Comparison of ENCODE assay signal across 28 cellular contexts in genomic region chr18:35504996-35505395, GRCh38. TPM values are rescaled to one million over a fixed set of nuclear protein-coding genes. Genes with fewer than 3 reads are reported as not detected.
A peak's percentile ranks its signal among the peaks of the same experiment; 100 is the strongest.
DNase-seq lines count a peak whose midpoint lies in the region; ATAC-seq, FAIRE-seq and TF ChIP-seq lines count a peak whose summit lies in the region.
"Had no signal": no experiment of that assay in that cellular context is flagged by ENCODE, and none has a peak within 500 bp of the region (broad histone marks: within the 10 kb centered on the region; RNA-seq: fewer than 3 reads in every experiment).

No MANE protein-coding gene starts in this region.

- no peak for TF ChIP-seq POLR2A in A549 (IDR thresholded peaks at IDR 0.05; ENCODE audit: low read length)
- TF ChIP-seq POLR2A in K562 (conservative IDR thresholded peaks at IDR 0.05) = no peak

- no TSS peak for BruUV-seq in K562 (replicated peaks; lab: Mats Ljungman, UMichigan)

- intact Hi-C loops in K562 (cut with micrococcal nuclease) = no loop called here

- no peak overlapping the region for H2BK120ac ChIP-seq in mesenchymal stem cell (ENCODE audit: low read depth, low read length)

- H4K8ac ChIP-seq in mesenchymal stem cell (ENCODE audit: low read length) = no peak overlapping the region

- H2AFZ ChIP-seq in K562 (ENCODE audit: low read depth, low read length) (no peak overlapping the region), mesenchymal stem cell (ENCODE audit: low read depth, low read length) (no peak overlapping the region)

- no peaks in the 10 kb centered on the region for H4K20me1 ChIP-seq in K562 (replicated peaks; ENCODE audit: control insufficient read depth, insufficient read depth, low read length)
- H4K20me1 ChIP-seq: BLaER1 had no signal

- H3K4ac ChIP-seq in mesenchymal stem cell (ENCODE audit: low read depth in 1 of 2, low read length in 2 of 2) = no peak overlapping the region

- WGBS in A549 (ENCODE audit: missing lambda C conversion rate) = 93% methylated on average over 4 of the region's 4 CpGs
- 53% methylated on average over 4 of the region's 4 CpGs for WGBS in K562 (ENCODE audit: insufficient coverage, low coverage, missing lambda C conversion rate)
- 97% methylated on average over 4 of the region's 4 CpGs for WGBS in mesenchymal stem cell

- no peak for TF ChIP-seq CTCF in A549 (IDR thresholded peaks at IDR 0.05)
- TF ChIP-seq CTCF in K562 (IDR thresholded peaks at IDR 0.05 in 2 of 3, conservative IDR thresholded peaks at IDR 0.05 in 1 of 3; ENCODE audit: insufficient read depth in 2 of 3, low read depth in 1 of 3, low read length in 3 of 3) = no peak
- TF ChIP-seq CTCF in coronary artery (IDR thresholded peaks at IDR 0.05) = no peak
- no peak for TF ChIP-seq CTCF in mesothelial cell of epicardium (IDR thresholded peaks at IDR 0.05; ENCODE audit: unreplicated experiment)

- no peak for TF ChIP-seq EP300 in A549 (IDR thresholded peaks at IDR 0.05)
- TF ChIP-seq EP300 in K562 (IDR thresholded peaks at IDR 0.05; ENCODE audit: low read length) = no peak

- POLR2A ChIA-PET in A549 (lab: Yijun Ruan, JAX) (no interaction called here), K562 (lab: Yijun Ruan, JAX) (no interaction called here)

- peaks cover 33% of the 10 kb centered on the region for H3K4me1 ChIP-seq in A549
- H3K4me1 ChIP-seq in K562 (replicated peaks in 1 of 2; ENCODE audit: control insufficient read depth in 2 of 2, insufficient read depth in 2 of 2, low read length in 2 of 2) = peaks cover 3 to 33% of the 10 kb centered on the region in 2 experiments
- peaks cover 2% of the 10 kb centered on the region for H3K4me1 ChIP-seq in mesenchymal stem cell (ENCODE audit: control insufficient read depth, insufficient read depth, low read depth, low read length)
- H3K4me1 ChIP-seq: BE2C had no signal

- in situ Hi-C loops in K562 (cut with MboI) = no loop called here

- H3K18ac ChIP-seq in mesenchymal stem cell (ENCODE audit: low read depth in 1 of 2, low read length in 2 of 2) = no peak overlapping the region

- no peaks in the 10 kb centered on the region for H3K9me3 ChIP-seq in A549
- no peaks in the 10 kb centered on the region for H3K9me3 ChIP-seq in K562 (replicated peaks; ENCODE audit: control insufficient read depth, insufficient read depth, low read depth, low read length)
- H3K9me3 ChIP-seq in mesenchymal stem cell (ENCODE audit: control insufficient read depth, low read length) = no peaks in the 10 kb centered on the region
- H3K9me3 ChIP-seq: BE2C, BLaER1 had no signal

- H3K27ac Mint-ChIP-seq in activated CD8-positive, alpha-beta memory T cell treated with anti-CD3 and anti-CD28 coated beads, Interleukin-2, amount 10 ng/mL, durations not matched to agents 7 days and 5 days = no peak overlapping the region
- no peak overlapping the region for H3K27ac Mint-ChIP-seq in mesothelial cell of epicardium
- H3K27ac Mint-ChIP-seq: CD14-positive monocyte; CD4-positive, CD25-positive, alpha-beta regulatory T cell; CD8-positive, alpha-beta memory T cell had no signal

- peaks cover 2% of the 10 kb centered on the region for H3K79me1 ChIP-seq in mesenchymal stem cell (replicated peaks; ENCODE audit: low read length, poor library complexity, severe bottlenecking)

- peak overlapping the region; percentile 7 for H2AK5ac ChIP-seq in mesenchymal stem cell (ENCODE audit: low read length, severe bottlenecking)

- no peaks in the 10 kb centered on the region for H3K79me2 ChIP-seq in K562 (ENCODE audit: control insufficient read depth, insufficient read depth, low read length)

- DNase-seq in A549 (ENCODE audit: low read depth in 1 of 2, low spot score in 1 of 2) (no peak), K562 (ENCODE audit: extremely low read depth in 1 of 4, low spot score in 3 of 4) (no peak), coronary artery (ENCODE audit: low spot score) (peak; percentile 62), mesenchymal stem cell (no peak), NCI-H526 (lab: John Stamatoyannopoulos, UW) (no peak), mesothelial cell of epicardium (ENCODE audit: low spot score in 2 of 2, unreplicated experiment in 2 of 2) (no peak)
- no peak for DNase-seq in activated CD8-positive, alpha-beta memory T cell treated with anti-CD3 and anti-CD28 coated beads, Interleukin-2, amount 10 ng/mL, durations not matched to agents 7 days and 5 days
- DNase-seq: ACHN; BE2C; C1 segment of cervical spinal cord; Calu3; CD4-positive, alpha-beta memory T cell; CD4-positive, CD25-positive, alpha-beta regulatory T cell; CD8-positive, alpha-beta memory T cell; COR-L47; DMS53; DMS79; DND-41; EL; GDM1 had no signal

- peaks cover 3% of the 10 kb centered on the region for H3K27me3 Mint-ChIP-seq in activated CD8-positive, alpha-beta memory T cell treated with anti-CD3 and anti-CD28 coated beads, Interleukin-2, amount 10 ng/mL, durations not matched to agents 7 days and 5 days
- no peaks in the 10 kb centered on the region for H3K27me3 Mint-ChIP-seq in mesothelial cell of epicardium (ENCODE audit: low read depth)
- H3K27me3 Mint-ChIP-seq: CD4-positive, CD25-positive, alpha-beta regulatory T cell had no signal

- FAIRE-seq in A549 (lab: Jason Lieb, UNC) = no peak
- no peak for FAIRE-seq in K562 (lab: Jason Lieb, UNC)
- FAIRE-seq: D721Med, GM12878, GM12892, GM18507 had no signal

- no peak overlapping the region for H4K91ac ChIP-seq in mesenchymal stem cell (ENCODE audit: low read length)

- H3K9me3 Mint-ChIP-seq in activated CD8-positive, alpha-beta memory T cell treated with anti-CD3 and anti-CD28 coated beads, Interleukin-2, amount 10 ng/mL, durations not matched to agents 7 days and 5 days (ENCODE audit: low read depth) = peaks cover 2% of the 10 kb centered on the region
- no peaks in the 10 kb centered on the region for H3K9me3 Mint-ChIP-seq in mesothelial cell of epicardium
- H3K9me3 Mint-ChIP-seq: CD4-positive, alpha-beta memory T cell; CD8-positive, alpha-beta memory T cell had no signal

- CTCF ChIA-PET in A549 (lab: Yijun Ruan, JAX) = no interaction called here
- CTCF ChIA-PET in K562 (lab: Yijun Ruan, JAX; ENCODE audit: low intra/inter-chr PET ratio) = no interaction called here
- CTCF ChIA-PET in activated CD8-positive, alpha-beta memory T cell treated with anti-CD3 and anti-CD28 coated beads, Interleukin-2, amount 10 ng/mL, durations not matched to agents 7 days and 5 days (lab: Charles Lee) = no interaction called here

- H2BK5ac ChIP-seq in mesenchymal stem cell (ENCODE audit: low read depth, low read length, poor library complexity, severe bottlenecking) = no peak overlapping the region

- H3K36me3 ChIP-seq in K562 (ENCODE audit: control insufficient read depth, insufficient read depth, low read length) (no peaks in the 10 kb centered on the region), mesenchymal stem cell (ENCODE audit: control insufficient read depth in 1 of 2, insufficient read depth in 2 of 2, low read depth in 1 of 2, low read length in 2 of 2) (no peaks in the 10 kb centered on the region)
- H3K36me3 ChIP-seq: BE2C, BLaER1 had no signal

- no peak for TF ChIP-seq RAD21 in A549 (conservative IDR thresholded peaks at IDR 0.05 in 1 of 2, IDR thresholded peaks at IDR 0.05 in 1 of 2)
- TF ChIP-seq RAD21 in K562 (CRISPR knock-in tag; conservative IDR thresholded peaks at IDR 0.05 in 1 of 2, IDR thresholded peaks at IDR 0.05 in 1 of 2) = no peak

- H3K4me1 Mint-ChIP-seq in activated CD8-positive, alpha-beta memory T cell treated with anti-CD3 and anti-CD28 coated beads, Interleukin-2, amount 10 ng/mL, durations not matched to agents 7 days and 5 days = no peaks in the 10 kb centered on the region
- no peaks in the 10 kb centered on the region for H3K4me1 Mint-ChIP-seq in mesothelial cell of epicardium
- H3K4me1 Mint-ChIP-seq: CD8-positive, alpha-beta memory T cell had no signal

- H2BK15ac ChIP-seq in mesenchymal stem cell (ENCODE audit: low read depth, poor library complexity, severe bottlenecking) = no peak overlapping the region

- H3K4me3 Mint-ChIP-seq in activated CD8-positive, alpha-beta memory T cell treated with anti-CD3 and anti-CD28 coated beads, Interleukin-2, amount 10 ng/mL, durations not matched to agents 7 days and 5 days = no peak overlapping the region
- no peak overlapping the region for H3K4me3 Mint-ChIP-seq in mesothelial cell of epicardium
- H3K4me3 Mint-ChIP-seq: CD14-positive monocyte; CD4-positive, alpha-beta memory T cell; CD8-positive, alpha-beta memory T cell had no signal

- H3K4me3 ChIP-seq in A549 = no peak overlapping the region
- no peak overlapping the region for H3K4me3 ChIP-seq in K562
- H3K4me3 ChIP-seq in coronary artery = no peak overlapping the region
- no peak overlapping the region for H3K4me3 ChIP-seq in mesenchymal stem cell (ENCODE audit: insufficient read depth in 1 of 2, low read depth in 1 of 2, low read length in 2 of 2)
- H3K4me3 ChIP-seq: BLaER1, GM12878 had no signal

- H3K9ac ChIP-seq in K562 (ENCODE audit: insufficient read depth in 1 of 2, low read depth in 2 of 2, low read length in 2 of 2) = no peak overlapping the region
- no peak overlapping the region for H3K9ac ChIP-seq in mesenchymal stem cell (ENCODE audit: low read length)
- H3K9ac ChIP-seq: BLaER1 had no signal

- H3K27me3 ChIP-seq in K562 (ENCODE audit: control insufficient read depth in 2 of 2, insufficient read depth in 2 of 2, low read length in 2 of 2) = no peaks in the 10 kb centered on the region; a peak in 1 of 5 replicates
- peaks cover 0 to 3% of the 10 kb centered on the region in 2 experiments for H3K27me3 ChIP-seq in mesenchymal stem cell (ENCODE audit: control insufficient read depth in 1 of 2, insufficient read depth in 1 of 2, low read length in 2 of 2)
- H3K27me3 ChIP-seq: BE2C, BLaER1 had no signal

- no peaks in the 10 kb centered on the region for H3K9me1 ChIP-seq in K562 (ENCODE audit: control insufficient read depth, insufficient read depth, low read length)

- no peak overlapping the region for H3K23ac ChIP-seq in mesenchymal stem cell (ENCODE audit: low read length in 2 of 2)

- H3K14ac ChIP-seq in mesenchymal stem cell (ENCODE audit: low read length in 2 of 2) = no peak overlapping the region

- H3K4me2 ChIP-seq in A549 (no peak overlapping the region), K562 (ENCODE audit: insufficient read depth, low read length) (no peak overlapping the region), mesenchymal stem cell (ENCODE audit: low read length, poor library complexity, severe bottlenecking) (no peak overlapping the region)
- H3K4me2 ChIP-seq: BLaER1 had no signal

- peak overlapping the region; percentile 66 to 76; a peak in 5 of 6 replicates for H3K27ac ChIP-seq in A549
- H3K27ac ChIP-seq in K562 (ENCODE audit: extremely low read depth, low read depth, low read length) = no peak overlapping the region
- H3K27ac ChIP-seq in coronary artery = no peak overlapping the region
- no peak overlapping the region for H3K27ac ChIP-seq in mesenchymal stem cell (ENCODE audit: low read length, poor library complexity, severe bottlenecking)
- H3K27ac ChIP-seq: 22Rv1, BLaER1 had no signal

- ATAC-seq in A549 = no peak
- no peak for ATAC-seq in K562
- no peak for ATAC-seq in HG03432 (IDR thresholded peaks at IDR 0.05; ENCODE audit: unreplicated experiment)
- no peak for ATAC-seq in activated CD8-positive, alpha-beta memory T cell treated with anti-CD3 and anti-CD28 coated beads, Interleukin-2, amount 10 ng/mL, durations not matched to agents 7 days and 5 days
- ATAC-seq: GM12878 had no signal

- peak overlapping the region in 1 of 2 experiments; percentile 57 for H2BK12ac ChIP-seq in mesenchymal stem cell (ENCODE audit: low read length in 2 of 2)

- no peaks in the 10 kb centered on the region for H3K36me3 Mint-ChIP-seq in activated CD8-positive, alpha-beta memory T cell treated with anti-CD3 and anti-CD28 coated beads, Interleukin-2, amount 10 ng/mL, durations not matched to agents 7 days and 5 days
- no peaks in the 10 kb centered on the region for H3K36me3 Mint-ChIP-seq in mesothelial cell of epicardium
- H3K36me3 Mint-ChIP-seq: CD14-positive monocyte; CD4-positive, alpha-beta memory T cell; CD4-positive, CD25-positive, alpha-beta regulatory T cell; CD8-positive, alpha-beta memory T cell had no signal

RNA-seq across cellular contexts. Expression of gene INO80C, which starts 7.2 kb away (rescaled TPM):
- polyA plus RNA-seq in A549 (2011; rRNA removed) (22.1 and 22.4 TPM in 2 replicates), A549 (2017; fragmentation: RNase III; extraction: RNeasy Plus Mini Kit Qiagen cat#74134 plus additional on column Dnase treatment) (30.8 to 34.4 TPM (median 33.3 TPM) in 3 replicates), K562 (2011; rRNA removed) (33.6 and 34.8 TPM in 2 replicates), K562 (2014; fragmentation: Illumina TruSeq; extraction: Trizol) (46.6 and 49.8 TPM in 2 replicates), K562 (2014; fragmentation: Nextera tagmentation; extraction: Ambion mirVana) (10 to 100 TPM; 51.3 to 53.3 TPM), K562 (2014; rRNA removed) (35.3 and 52.2 TPM in 2 replicates)
- 24.2 TPM in 2 replicates for polyA plus RNA-seq in A549 (2012; cell fraction: cytosol; rRNA removed)
- polyA plus RNA-seq in A549 (2012; cell fraction: nucleus; rRNA removed) = 18.3 and 31.9 TPM in 2 replicates
- polyA minus RNA-seq in A549 (2011; rRNA and poly(A)+ RNA removed) = 13.1 TPM in 2 replicates
- total RNA-seq in K562 (2011; cell fraction: chromatin; rRNA removed; ENCODE audit: low replicate concordance) = 9.7 and 20.7 TPM in 2 replicates
- 18.0 and 20.5 TPM in 2 replicates for total RNA-seq in K562 (2011; cell fraction: nucleolus; rRNA removed)
- 18.2 and 19.3 TPM in 2 replicates for total RNA-seq in K562 (2011; cell fraction: nucleoplasm; rRNA removed)
- total RNA-seq in K562 (2014; rRNA removed) (14.3 and 19.8 TPM in 2 replicates), K562 (2014; rRNA removed; fragmentation: Illumina TruSeq; extraction: Trizol) (21.4 and 21.6 TPM in 2 replicates), K562 (2015; rRNA removed; fragmentation: Illumina TruSeq; extraction: Trizol) (18.8 and 19.2 TPM in 2 replicates), K562 (2021) (42.1 and 46.6 TPM in 2 replicates), mesothelial cell of epicardium (29.2 to 33.2 TPM (median 30.0 TPM) in 3 replicates)
- 27.0 and 27.2 TPM in 2 replicates for polyA plus RNA-seq in K562 (2011; cell fraction: cytosol; rRNA removed)
- polyA plus RNA-seq in K562 (2011; cell fraction: nucleus; rRNA removed) = 22.8 and 24.3 TPM in 2 replicates
- 25.2 and 34.8 TPM in 2 replicates for polyA plus RNA-seq in K562 (2012)
- 13.7 and 16.1 TPM in 2 replicates for polyA minus RNA-seq in K562 (2011; rRNA and poly(A)+ RNA removed)
- polyA minus RNA-seq in K562 (2011; cell fraction: cytosol; rRNA and poly(A)+ RNA removed) = 7.3 and 9.1 TPM in 2 replicates
- 10.4 and 14.7 TPM in 2 replicates for polyA minus RNA-seq in K562 (2011; cell fraction: nucleus; rRNA and poly(A)+ RNA removed)
- polyA plus RNA-seq in mesenchymal stem cell (2013, experiment 1 of 2) = 22.5 TPM
- 22.2 TPM for polyA plus RNA-seq in mesenchymal stem cell (2013, experiment 2 of 2)
- total RNA-seq in activated CD8-positive, alpha-beta memory T cell treated with anti-CD3 and anti-CD28 coated beads, Interleukin-2, amount 10 ng/mL, durations not matched to agents 7 days and 5 days = 10 to 100 TPM; 18.5 TPM

Comparison
In these comparisons a context has a peak if more than half of its experiments do, and no peak if none do; other contexts are left out.
1. H3K27ac ChIP-seq: peak in A549 (2 of 2); none in K562 (single experiment), coronary artery (0 of 2) and mesenchymal stem cell (single experiment).